ENCODE assay signal across 1 cellular context in genomic region chr6:39188101-39188455, GRCh38.
TF ChIP-seq lines count a peak whose summit lies in the region.

No MANE protein-coding gene starts in this region.

TF ChIP-seq in K562, 482 proteins besides CTCF, POLR2A, EP300 and RAD21 (continued from another document):
- TF ChIP-seq ZBTB40 (IDR thresholded peaks at IDR 0.05), result no peak
- no peak for TF ChIP-seq ZBTB40 (CRISPR knock-in tag; IDR thresholded peaks at IDR 0.05)
- TF ChIP-seq TEAD4 (IDR thresholded peaks at IDR 0.05; ENCODE audit: low read length), result no peak
- TF ChIP-seq TEAD4 (CRISPR knock-in tag; IDR thresholded peaks at IDR 0.05; ENCODE audit: borderline replicate concordance), result no peak
- TF ChIP-seq HBP1 (CRISPR knock-in tag; IDR thresholded peaks at IDR 0.05), result no peak
- no peak for TF ChIP-seq BRCA1 (IDR thresholded peaks at IDR 0.05)
- TF ChIP-seq BRCA1 (CRISPR knock-in tag; IDR thresholded peaks at IDR 0.05), result no peak
- no peak for TF ChIP-seq ZNF280A (IDR thresholded peaks at IDR 0.05; ENCODE audit: low read depth, partially characterized antibody)
